In genomic region chr21:35063428-35064172, GRCh38 we compare ENCODE assay signal across 1 cellular context.
TF ChIP-seq lines count a peak whose summit lies in the region.

No MANE protein-coding gene starts in this region.

TF ChIP-seq in GM23338, 12 proteins besides CTCF, POLR2A, EP300 and RAD21 (continued from another document):
- no peak for TF ChIP-seq ZNF462 (CRISPR knock-in tag; IDR thresholded peaks at IDR 0.05)
- TF ChIP-seq ZNF114 (CRISPR knock-in tag; IDR thresholded peaks at IDR 0.05) = no peak
- no peak for TF ChIP-seq ZNF331 (CRISPR knock-in tag; IDR thresholded peaks at IDR 0.05; ENCODE audit: low read depth)
- TF ChIP-seq STAT1 (IDR thresholded peaks at IDR 0.05; ENCODE audit: unreplicated experiment) = no peak
- TF ChIP-seq REST (IDR thresholded peaks at IDR 0.05; ENCODE audit: unreplicated experiment) = no peak
- no peak for TF ChIP-seq EZH2 (IDR thresholded peaks at IDR 0.05; ENCODE audit: low read depth, unreplicated experiment)
TF ChIP-seq in GM23338: peak in this region for 0.
